In the genomic region with DNA sequence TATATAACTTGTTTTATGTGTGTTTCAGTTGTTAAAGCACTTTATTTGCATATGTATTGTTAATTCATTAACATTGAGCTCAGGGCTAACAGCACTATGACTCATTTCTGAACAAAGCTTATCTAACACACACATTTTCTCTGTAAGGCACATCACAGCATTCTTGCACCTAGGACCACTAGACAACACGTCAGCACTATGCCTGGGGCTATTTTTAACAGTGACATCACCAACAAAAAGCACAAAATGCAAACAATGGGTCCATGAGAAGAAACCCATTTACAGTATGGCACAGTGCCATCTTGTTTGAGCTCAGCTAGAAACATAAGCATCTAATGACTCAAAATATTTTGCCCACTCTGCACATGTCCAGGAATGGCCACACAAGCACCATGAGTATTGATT, we compare ENCODE assay signal across 10 cellular contexts.
DNase-seq lines count a peak whose midpoint lies in the region; ATAC-seq and TF ChIP-seq lines count a peak whose summit lies in the region.
"Had no signal": no experiment of that assay in that cellular context is flagged by ENCODE, and none has a peak within 500 bp of the region (broad histone marks: within the 10 kb centered on the region; RNA-seq: fewer than 3 reads in every experiment).

No MANE protein-coding gene starts in this region.

- DNase-seq in epithelial cell of esophagus (ENCODE audit: low read depth) (peak; percentile 89), spleen (no peak), SKM-1 (lab: John Stamatoyannopoulos, UW; ENCODE audit: unreplicated experiment) (no peak), GOT3 (lab: John Stamatoyannopoulos, UW) (no peak), germinal center (ENCODE audit: low spot score) (no peak)
- DNase-seq: activated CD4-positive, alpha-beta T cell treated with anti-CD3 and anti-CD28 coated beads, Interleukin-2, amount 10 ng/mL, durations not matched to agents 24 days and 14 days; NCI-H187 treated with DMSO at 0.1 percent for 48 hours had no signal

- no peaks in the 10 kb centered on the region for H3K27me3 ChIP-seq in spleen (replicated peaks in 1 of 7)

- no peak overlapping the region for H3K27ac ChIP-seq in spleen

- WGBS in spleen, 5 donors = 32 to 44% (median 39%) methylated on average over 1 of the region's 1 CpG

- H3K4me1 ChIP-seq in spleen = no peaks in the 10 kb centered on the region

- no peaks in the 10 kb centered on the region for H3K36me3 ChIP-seq in spleen

- intact Hi-C loops in spleen (cut with DNase I; ENCODE audit: low total_unique reads) = no loop called here

- TF ChIP-seq CTCF in epithelial cell of esophagus (IDR thresholded peaks at IDR 0.05; ENCODE audit: insufficient read depth, low read depth, low read length, missing control alignments) (no peak), spleen (IDR thresholded peaks at IDR 0.05 in 8 of 11, conservative IDR thresholded peaks at IDR 0.05 in 3 of 11) (no peak)

- no peaks in the 10 kb centered on the region for H3K9me3 ChIP-seq in spleen

- no peak overlapping the region for H3K4me3 ChIP-seq in epithelial cell of esophagus (ENCODE audit: low read length)
- no peak overlapping the region for H3K4me3 ChIP-seq in spleen

- TF ChIP-seq POLR2A in spleen (IDR thresholded peaks at IDR 0.05) = no peak

- ATAC-seq in GM18508 (IDR thresholded peaks at IDR 0.05; ENCODE audit: insufficient read depth, unreplicated experiment) (peak; percentile 98), GM21619 (IDR thresholded peaks at IDR 0.05; ENCODE audit: unreplicated experiment) (peak; percentile 93), HG03520 (IDR thresholded peaks at IDR 0.05; ENCODE audit: unreplicated experiment) (peak; percentile 91)
